Comparison of ENCODE assay signal across 9 cellular contexts in genomic region chr6:35359744-35360348, GRCh38. TPM values are rescaled to one million over a fixed set of nuclear protein-coding genes. Genes with fewer than 3 reads are reported as not detected.
DNase-seq lines count a peak whose midpoint lies in the region; ATAC-seq and TF ChIP-seq lines count a peak whose summit lies in the region.
"Had no signal": no experiment of that assay in that cellular context is flagged by ENCODE, and none has a peak within 500 bp of the region (broad histone marks: within the 10 kb centered on the region; RNA-seq: fewer than 3 reads in every experiment).

No MANE protein-coding gene starts in this region.

- H3K4me3 ChIP-seq in CD4-positive, alpha-beta memory T cell (ENCODE audit: low read length in 2 of 2): no peak overlapping the region
- H3K4me3 ChIP-seq in osteoblast (ENCODE audit: insufficient read depth, low read length): no peak overlapping the region
- H3K4me3 ChIP-seq: SK-N-MC had no signal

- H3K4me3 Mint-ChIP-seq in CD4-positive, alpha-beta memory T cell: no peak overlapping the region

- peaks cover 39 to 73% (median 56%) of the 10 kb centered on the region in 4 donors for H3K4me1 Mint-ChIP-seq in CD4-positive, alpha-beta memory T cell

- H3K4me2 ChIP-seq in osteoblast (ENCODE audit: insufficient read depth, low read length): peak overlapping the region; percentile 40

- H3K9me3 Mint-ChIP-seq in CD4-positive, alpha-beta memory T cell: no peaks in the 10 kb centered on the region

- peaks cover 92% of the 10 kb centered on the region for H3K79me2 ChIP-seq in osteoblast (ENCODE audit: insufficient read depth, low read length)

- CTCF ChIA-PET in CD4-positive, alpha-beta memory T cell (lab: Charles Lee; ENCODE audit: partially characterized antibody): no interaction called here
- CTCF ChIA-PET in RWPE1 (lab: Yijun Ruan, JAX): interaction anchor here (0.6 to 1.8 kb wide), 3 partner anchors 16 to 472 kb away, joined by 3 to 6 read pairs (median 3); partner anchors contain the start of gene TAF11

- no peaks in the 10 kb centered on the region for H3K27me3 Mint-ChIP-seq in CD4-positive, alpha-beta memory T cell

- peaks cover 23% of the 10 kb centered on the region for H3K36me3 ChIP-seq in CD4-positive, alpha-beta memory T cell (ENCODE audit: insufficient read depth, low read length)
- peaks cover 45% of the 10 kb centered on the region for H3K36me3 ChIP-seq in osteoblast (ENCODE audit: insufficient read depth, low read length)

- peaks cover 30 to 33% of the 10 kb centered on the region in 2 donors for H3K36me3 Mint-ChIP-seq in CD4-positive, alpha-beta memory T cell

- peak overlapping the region; percentile 7 to 81 (median 64) for H3K27ac Mint-ChIP-seq in CD4-positive, alpha-beta memory T cell

- peaks cover 22% of the 10 kb centered on the region for H3K4me1 ChIP-seq in CD4-positive, alpha-beta memory T cell (ENCODE audit: insufficient read depth, low read length)
- H3K4me1 ChIP-seq in foreskin keratinocyte (peaks cover 10% of the 10 kb centered on the region), osteoblast (ENCODE audit: insufficient read depth, low read length) (peaks cover 43% of the 10 kb centered on the region)

- H3K27me3 ChIP-seq in CD4-positive, alpha-beta memory T cell (ENCODE audit: insufficient read depth, low read length): no peaks in the 10 kb centered on the region
- H3K27me3 ChIP-seq in foreskin keratinocyte: no peaks in the 10 kb centered on the region
- no peaks in the 10 kb centered on the region for H3K27me3 ChIP-seq in osteoblast (ENCODE audit: insufficient read depth, low read length)

- no peaks in the 10 kb centered on the region for H3K9me3 ChIP-seq in CD4-positive, alpha-beta memory T cell (ENCODE audit: control insufficient read depth in 1 of 2, low read length in 2 of 2)
- H3K9me3 ChIP-seq in osteoblast (ENCODE audit: low read depth, low read length): no peaks in the 10 kb centered on the region

- DNase-seq in CD4-positive, alpha-beta memory T cell: no peak
- DNase-seq in RWPE1 (ENCODE audit: low spot score) (no peak), foreskin keratinocyte (peak in 1 of 2 donors; percentile 10), osteoblast (ENCODE audit: insufficient read length, low spot score, missing footprints) (peak; percentile 54), DMS153 (lab: John Stamatoyannopoulos, UW) (no peak)
- no peak for DNase-seq in activated CD4-positive, CD25-positive, alpha-beta regulatory T cell treated with anti-CD3 and anti-CD28 coated beads, Interleukin-2, amount 50 U/mL, for 72 hours

- H2AFZ ChIP-seq in osteoblast (ENCODE audit: low read length): no peak overlapping the region

- H4K20me1 ChIP-seq in osteoblast (ENCODE audit: insufficient read depth, low read length): peaks cover 5% of the 10 kb centered on the region

- TF ChIP-seq CTCF in RWPE1 (conservative IDR thresholded peaks at IDR 0.05; ENCODE audit: low read depth): no peak
- TF ChIP-seq CTCF in foreskin keratinocyte (conservative IDR thresholded peaks at IDR 0.05): no peak
- no peak for TF ChIP-seq CTCF in osteoblast (IDR thresholded peaks at IDR 0.05; ENCODE audit: extremely low read depth, low read depth, low read length)

- H3K27ac ChIP-seq in CD4-positive, alpha-beta memory T cell (ENCODE audit: low read depth, low read length): no peak overlapping the region
- H3K27ac ChIP-seq in RWPE1 (peak overlapping the region; percentile 70), foreskin keratinocyte (peak overlapping the region; percentile 23), osteoblast (ENCODE audit: low read depth, low read length) (peak overlapping the region; percentile 87)
- H3K27ac ChIP-seq: SK-N-MC had no signal

- POLR2A ChIA-PET in CD4-positive, alpha-beta memory T cell (lab: Charles Lee; ENCODE audit: partially characterized antibody): no interaction called here
- POLR2A ChIA-PET in RWPE1 (lab: Yijun Ruan, JAX; ENCODE audit: low non-redundant PET): no interaction called here

- intact Hi-C loops in CD4-positive, alpha-beta memory T cell (cut with micrococcal nuclease): no loop called here

- ATAC-seq in foreskin keratinocyte (peak; percentile 25), HG03457 (IDR thresholded peaks at IDR 0.05; ENCODE audit: unreplicated experiment) (no peak), HG02588 (IDR thresholded peaks at IDR 0.05; ENCODE audit: unreplicated experiment) (no peak)

RNA-seq across cellular contexts. Expression of gene PPARD, which starts 17.5 kb away (rescaled TPM):
- total RNA-seq in CD4-positive, alpha-beta memory T cell: 10 to 100 TPM; 37.2 to 38.7 TPM
- polyA plus RNA-seq in CD4-positive, alpha-beta memory T cell: 10 to 100 TPM in 1 of 2 donors, 1 to 10 TPM in 1; 2.6 to 10.7 TPM
- total RNA-seq in foreskin keratinocyte: 16.9 and 18.6 TPM in 2 replicates
- polyA plus RNA-seq in foreskin keratinocyte: 22.4 and 23.4 TPM in 2 replicates
- 12.3 and 13.3 TPM in 2 replicates for total RNA-seq in osteoblast
